ENCODE assay signal across 11 cellular contexts in genomic region chr1:33228935-33229487, GRCh38. TPM values are rescaled to one million over a fixed set of nuclear protein-coding genes. Genes with fewer than 3 reads are reported as not detected.
DNase-seq lines count a peak whose midpoint lies in the region; ATAC-seq and TF ChIP-seq lines count a peak whose summit lies in the region.
"Had no signal": no experiment of that assay in that cellular context is flagged by ENCODE, and none has a peak within 500 bp of the region (broad histone marks: within the 10 kb centered on the region; RNA-seq: fewer than 3 reads in every experiment).

No MANE protein-coding gene starts in this region.

- no peaks in the 10 kb centered on the region for H3K36me3 ChIP-seq in breast epithelium
- H3K36me3 ChIP-seq in suprapubic skin = no peaks in the 10 kb centered on the region

- H3K36me3 Mint-ChIP-seq in MCF 10A (ENCODE audit: insufficient read depth, unreplicated experiment) = no peaks in the 10 kb centered on the region
- H3K36me3 Mint-ChIP-seq: memory B cell had no signal

- 40% methylated on average over 5 of the region's 5 CpGs for WGBS in suprapubic skin

- TF ChIP-seq POLR2A in breast epithelium (IDR thresholded peaks at IDR 0.05) = no peak
- no peak for TF ChIP-seq POLR2A in suprapubic skin (IDR thresholded peaks at IDR 0.05)

- no peaks in the 10 kb centered on the region for H3K27me3 Mint-ChIP-seq in MCF 10A (ENCODE audit: insufficient read depth, unreplicated experiment)

- TF ChIP-seq EP300 in suprapubic skin (IDR thresholded peaks at IDR 0.05) = no peak

- no peak overlapping the region for H3K27ac Mint-ChIP-seq in MCF 10A (ENCODE audit: low read depth, unreplicated experiment)
- H3K27ac Mint-ChIP-seq: memory B cell had no signal

- H3K4me3 ChIP-seq in breast epithelium = no peak overlapping the region
- H3K4me3 ChIP-seq in cardiac fibroblast (replicated peaks in 1 of 2; ENCODE audit: low read depth in 2 of 2, low read length in 2 of 2) = no peak overlapping the region
- H3K4me3 ChIP-seq in suprapubic skin = no peak overlapping the region
- H3K4me3 ChIP-seq: dorsolateral prefrontal cortex had no signal

- H3K4me1 ChIP-seq in breast epithelium (no peaks in the 10 kb centered on the region), suprapubic skin (peaks cover 3% of the 10 kb centered on the region)

- no peak for ATAC-seq in GM19455 (IDR thresholded peaks at IDR 0.05; ENCODE audit: unreplicated experiment)
- no peak for ATAC-seq in GM18858 (IDR thresholded peaks at IDR 0.05; ENCODE audit: unreplicated experiment)

- peaks cover 8% of the 10 kb centered on the region for H3K4me1 Mint-ChIP-seq in MCF 10A (ENCODE audit: insufficient read depth, unreplicated experiment)
- H3K4me1 Mint-ChIP-seq: memory B cell had no signal

- no peaks in the 10 kb centered on the region for H3K27me3 ChIP-seq in breast epithelium
- no peaks in the 10 kb centered on the region for H3K27me3 ChIP-seq in suprapubic skin
- H3K27me3 ChIP-seq: dorsolateral prefrontal cortex had no signal

- no peak overlapping the region for H3K4me3 Mint-ChIP-seq in MCF 10A (ENCODE audit: unreplicated experiment)
- H3K4me3 Mint-ChIP-seq: memory B cell had no signal

- peak; percentile 91 for DNase-seq in MCF 10A (ENCODE audit: unreplicated experiment)
- DNase-seq in breast epithelium (ENCODE audit: low spot score in 2 of 2) = no peak
- DNase-seq in cardiac fibroblast (ENCODE audit: low read depth in 2 of 2) = peak; percentile 92 to 94
- DNase-seq in left kidney (ENCODE audit: low read depth, low spot score) = peak; percentile 48
- no peak for DNase-seq in activated T-cell treated with anti-CD3 and anti-CD28 coated beads for 4 hours
- no peak for DNase-seq in suprapubic skin (ENCODE audit: low spot score in 2 of 2)
- DNase-seq: AML-193 had no signal

- TF ChIP-seq CTCF in MCF 10A (IDR thresholded peaks at IDR 0.05; ENCODE audit: unreplicated experiment) = no peak
- no peak for TF ChIP-seq CTCF in breast epithelium (IDR thresholded peaks at IDR 0.05)
- TF ChIP-seq CTCF in cardiac fibroblast (IDR thresholded peaks at IDR 0.05; ENCODE audit: low read depth, low read length) = no peak
- TF ChIP-seq CTCF in suprapubic skin (IDR thresholded peaks at IDR 0.05) = no peak

- no peak overlapping the region for H3K27ac ChIP-seq in breast epithelium
- H3K27ac ChIP-seq in suprapubic skin = no peak overlapping the region

- H3K9me3 ChIP-seq in breast epithelium (peaks cover 3 to 9% of the 10 kb centered on the region in 2 donors), suprapubic skin (no peaks in the 10 kb centered on the region)

- peaks cover 12% of the 10 kb centered on the region for H3K9me3 Mint-ChIP-seq in MCF 10A (ENCODE audit: unreplicated experiment)

- intact Hi-C loops in MCF 10A (cut with micrococcal nuclease) = no loop called here
- intact Hi-C loops in breast epithelium (cut with DNase I; ENCODE audit: low total_unique reads) = no loop called here

- no TSS peak for BruUV-seq in MCF 10A (replicated peaks; lab: Mats Ljungman, UMichigan)

- POLR2A ChIA-PET in MCF 10A (lab: Yijun Ruan, JAX) = interaction anchor here (0.7 to 1.8 kb wide), 4 partner anchors 8 to 45 kb away, joined by 3 to 12 read pairs (median 6); no protein-coding TSS in a partner anchor

- CTCF ChIA-PET in MCF 10A (lab: Yijun Ruan, JAX) = interaction anchor here (0.7 to 3.3 kb wide), 3 partner anchors 9 to 67 kb away, joined by 3 to 12 read pairs (median 9); no protein-coding TSS in a partner anchor

RNA-seq across cellular contexts. Expression of gene ZNF362, which starts 27.3 kb away (rescaled TPM):
- 14.8 and 15.8 TPM in 2 replicates for total RNA-seq in MCF 10A (2022)
- 10 to 100 TPM; 11.7 to 16.0 (median 15.7) TPM for total RNA-seq in breast epithelium
- 10 to 100 TPM; 18.7 to 23.9 (median 21.9) TPM for total RNA-seq in suprapubic skin

RNA-seq across cellular contexts. Expression of gene TRIM62, which starts 47.2 kb away (rescaled TPM):
- total RNA-seq in MCF 10A (2022) (2.4 and 2.8 TPM in 2 replicates), breast epithelium (10 to 100 TPM in 1 of 3 donors, 1 to 10 TPM in 2; 4.3 to 10.8 (median 7.2) TPM), suprapubic skin (10 to 100 TPM; 25.8 to 41.4 (median 34.0) TPM)

Comparison
In these comparisons a context has a peak if more than half of its experiments do, and no peak if none do; other contexts are left out.
1. DNase-seq: peak in MCF 10A (single experiment), cardiac fibroblast (2 of 2) and left kidney (single experiment); none in breast epithelium (0 of 2), activated T-cell treated with anti-CD3 and anti-CD28 coated beads for 4 hours (single experiment) and suprapubic skin (0 of 2).